In genomic region chr13:29923554-29924481, GRCh38 we compare ENCODE assay signal across 1 cellular context.
TF ChIP-seq lines count a peak whose summit lies in the region.

No MANE protein-coding gene starts in this region.

TF ChIP-seq in HepG2, 621 proteins besides CTCF, POLR2A, EP300 and RAD21 (continued from another document and continues in another):
- no peak for TF ChIP-seq E2F2 (CRISPR knock-in tag; IDR thresholded peaks at IDR 0.05; ENCODE audit: borderline replicate concordance)
- TF ChIP-seq MAFG (CRISPR knock-in tag; IDR thresholded peaks at IDR 0.05): peak; percentile 95
- peak; percentile 93 for TF ChIP-seq ZNF331 (CRISPR knock-in tag; IDR thresholded peaks at IDR 0.05)
- TF ChIP-seq ZNF280B (CRISPR knock-in tag; IDR thresholded peaks at IDR 0.05; ENCODE audit: borderline replicate concordance): no peak
- no peak for TF ChIP-seq RBAK (CRISPR knock-in tag; IDR thresholded peaks at IDR 0.05)
- TF ChIP-seq ZNF550 (CRISPR knock-in tag; IDR thresholded peaks at IDR 0.05; ENCODE audit: borderline replicate concordance): no peak
- no peak for TF ChIP-seq ZBTB44 (CRISPR knock-in tag; IDR thresholded peaks at IDR 0.05)
- no peak for TF ChIP-seq ZXDC (CRISPR knock-in tag; IDR thresholded peaks at IDR 0.05)
- no peak for TF ChIP-seq ZFYVE20 (CRISPR knock-in tag; IDR thresholded peaks at IDR 0.05; ENCODE audit: borderline replicate concordance, low read depth)
- no peak for TF ChIP-seq ZNF619 (CRISPR knock-in tag; IDR thresholded peaks at IDR 0.05)
- no peak for TF ChIP-seq ZFP41 (CRISPR knock-in tag; IDR thresholded peaks at IDR 0.05; ENCODE audit: borderline replicate concordance)
- TF ChIP-seq SMAD9 (CRISPR knock-in tag; IDR thresholded peaks at IDR 0.05): no peak
- peak; percentile 90 for TF ChIP-seq MXD4 (CRISPR knock-in tag; IDR thresholded peaks at IDR 0.05)
- no peak for TF ChIP-seq HNRNPK (IDR thresholded peaks at IDR 0.05; ENCODE audit: low read depth, low read length, poor library complexity, severe bottlenecking)
- no peak for TF ChIP-seq GLMP (CRISPR knock-in tag; IDR thresholded peaks at IDR 0.05; ENCODE audit: borderline replicate concordance)
- no peak for TF ChIP-seq PREB (CRISPR knock-in tag; IDR thresholded peaks at IDR 0.05)
- TF ChIP-seq SOX13 (IDR thresholded peaks at IDR 0.05): peak; percentile 57; the same call in 1 of the 2 replicates
- peak in 1 of 2 experiments; percentile 90; a peak in 2 of 4 replicates for TF ChIP-seq SOX13 (CRISPR knock-in tag; conservative IDR thresholded peaks at IDR 0.05 in 1 of 2, IDR thresholded peaks at IDR 0.05 in 1 of 2)
- no peak for TF ChIP-seq ZFAT (CRISPR knock-in tag; conservative IDR thresholded peaks at IDR 0.05)
- peak; percentile 77 for TF ChIP-seq ZNF709 (CRISPR knock-in tag; IDR thresholded peaks at IDR 0.05)
- TF ChIP-seq NFATC3 (CRISPR knock-in tag; IDR thresholded peaks at IDR 0.05): 0 out of 2 replicates have a peak, but pooled peaks have one; percentile 6
- no peak for TF ChIP-seq NFE2L1 (CRISPR knock-in tag; IDR thresholded peaks at IDR 0.05; ENCODE audit: borderline replicate concordance)
- peak; percentile 41 for TF ChIP-seq JARID2 (CRISPR knock-in tag; IDR thresholded peaks at IDR 0.05; ENCODE audit: insufficient replicate concordance)
- TF ChIP-seq ZNF747 (CRISPR knock-in tag; IDR thresholded peaks at IDR 0.05; ENCODE audit: borderline replicate concordance): peak; percentile 88
- no peak for TF ChIP-seq EED (CRISPR knock-in tag; IDR thresholded peaks at IDR 0.05)
- no peak for TF ChIP-seq MTF1 (CRISPR knock-in tag; IDR thresholded peaks at IDR 0.05)
- no peak for TF ChIP-seq THAP7 (CRISPR knock-in tag; IDR thresholded peaks at IDR 0.05)
- peak; percentile 92 for TF ChIP-seq POGZ (CRISPR knock-in tag; IDR thresholded peaks at IDR 0.05)
- TF ChIP-seq TFDP1 (CRISPR knock-in tag; IDR thresholded peaks at IDR 0.05; ENCODE audit: borderline replicate concordance): peak; percentile 82; the same call in 1 of the 2 replicates
- peak; percentile 96 for TF ChIP-seq FOXK1 (CRISPR knock-in tag; IDR thresholded peaks at IDR 0.05; ENCODE audit: borderline replicate concordance, low read depth)
- no peak for TF ChIP-seq PBX3 (CRISPR knock-in tag; IDR thresholded peaks at IDR 0.05; ENCODE audit: borderline replicate concordance)
- 0 out of 2 replicates have a peak, but pooled peaks have one; percentile 37 for TF ChIP-seq ZNF276 (CRISPR knock-in tag; IDR thresholded peaks at IDR 0.05; ENCODE audit: low read depth)
- peak; percentile 68; the same call in 1 of the 2 replicates for TF ChIP-seq ZNF205 (CRISPR knock-in tag; IDR thresholded peaks at IDR 0.05)
- no peak for TF ChIP-seq ZKSCAN5 (CRISPR knock-in tag; IDR thresholded peaks at IDR 0.05)
- no peak for TF ChIP-seq TERF1 (CRISPR knock-in tag; IDR thresholded peaks at IDR 0.05)
- no peak; the same call in 1 of the 2 replicates for TF ChIP-seq ZNF383 (CRISPR knock-in tag; IDR thresholded peaks at IDR 0.05; ENCODE audit: borderline replicate concordance)
- TF ChIP-seq TCF7 (IDR thresholded peaks at IDR 0.05; ENCODE audit: low read depth): peak; percentile 69
- no peak for TF ChIP-seq HOXA7 (CRISPR knock-in tag; IDR thresholded peaks at IDR 0.05)
- TF ChIP-seq SIX4 (CRISPR knock-in tag; IDR thresholded peaks at IDR 0.05): peak; percentile 37; the same call in 1 of the 2 replicates
- TF ChIP-seq ZNF121 (CRISPR knock-in tag; IDR thresholded peaks at IDR 0.05): no peak; the same call in 1 of the 2 replicates
- peak; percentile 74; the same call in 1 of the 2 replicates for TF ChIP-seq KDM5B (CRISPR knock-in tag; IDR thresholded peaks at IDR 0.05; ENCODE audit: borderline replicate concordance)
- 0 out of 2 replicates have a peak, but pooled peaks have one; percentile 64 for TF ChIP-seq PRMT3 (CRISPR knock-in tag; IDR thresholded peaks at IDR 0.05; ENCODE audit: borderline replicate concordance, low read depth)
- no peak for TF ChIP-seq ZNF720 (CRISPR knock-in tag; IDR thresholded peaks at IDR 0.05)
- 0 out of 2 replicates have a peak, but pooled peaks have one; percentile 55 for TF ChIP-seq ZNF589 (CRISPR knock-in tag; conservative IDR thresholded peaks at IDR 0.05)
